ENCODE assay signal across 19 cellular contexts in genomic region chr2:119721904-119722303, GRCh38.
"Had no signal": no experiment of that assay in that cellular context is flagged by ENCODE, and none has a peak within 500 bp of the region (broad histone marks: within the 10 kb centered on the region; RNA-seq: fewer than 3 reads in every experiment).

No MANE protein-coding gene starts in this region.

- H3K9me3 Mint-ChIP-seq: activated CD8-positive, alpha-beta T cell treated with anti-CD3 and anti-CD28 coated beads for 36 hours; activated naive CD4-positive, alpha-beta T cell treated with anti-CD3 and anti-CD28 coated beads, Interleukin-2, amount 10 ng/mL, durations not matched to agents 7 days and 5 days; activated naive CD8-positive, alpha-beta T cell treated with anti-CD3 and anti-CD28 coated beads for 36 hours; activated T-cell treated with anti-CD3 and anti-CD28 coated beads, Interleukin-2, amount 50 U/mL, for 72 hours; activated T-helper 2 cell treated with anti-CD3 and anti-CD28 coated beads, Interferon-gamma antibody, Interleukin-2, Interleukin-4, amounts not matched to agents 10 μg/mL and 5 μg/mL and 100 μg/mL, durations not matched to agents 14 hours and 24 hours and 36 hours; IgD-negative memory B cell had no signal

- H3K27ac ChIP-seq: VCaP had no signal

- ATAC-seq: activated CD4-positive, alpha-beta T cell treated with anti-CD3 and anti-CD28 coated beads for 36 hours; activated CD8-positive, alpha-beta T cell treated with anti-CD3 and anti-CD28 coated beads for 36 hours; activated T-cell treated with anti-CD3 and anti-CD28 coated beads, Interleukin-2, amount 50 U/mL, for 72 hours had no signal

- H3K4me1 Mint-ChIP-seq: activated naive CD4-positive, alpha-beta T cell treated with anti-CD3 and anti-CD28 coated beads, Interleukin-2, amount 10 ng/mL, durations not matched to agents 7 days and 5 days; IgD-negative memory B cell had no signal

- H3K4me3 Mint-ChIP-seq: activated CD4-positive, alpha-beta T cell treated with anti-CD3 and anti-CD28 coated beads for 36 hours; activated CD8-positive, alpha-beta T cell treated with anti-CD3 and anti-CD28 coated beads for 36 hours; activated naive CD4-positive, alpha-beta T cell treated with anti-CD3 and anti-CD28 coated beads, Interleukin-2, amount 10 ng/mL, durations not matched to agents 7 days and 5 days; activated naive CD8-positive, alpha-beta T cell treated with anti-CD3 and anti-CD28 coated beads for 36 hours; activated T-cell treated with anti-CD3 and anti-CD28 coated beads, Interleukin-2, amount 50 U/mL, for 72 hours; IgD-negative memory B cell had no signal

- H3K36me3 Mint-ChIP-seq: activated naive CD4-positive, alpha-beta T cell treated with anti-CD3 and anti-CD28 coated beads, Interleukin-2, amount 10 ng/mL, durations not matched to agents 7 days and 5 days; activated naive CD8-positive, alpha-beta T cell treated with anti-CD3 and anti-CD28 coated beads for 36 hours had no signal

- H3K27ac Mint-ChIP-seq: activated CD4-positive, alpha-beta T cell treated with anti-CD3 and anti-CD28 coated beads for 36 hours; activated CD8-positive, alpha-beta T cell treated with anti-CD3 and anti-CD28 coated beads for 36 hours; activated naive CD4-positive, alpha-beta T cell treated with anti-CD3 and anti-CD28 coated beads, Interleukin-2, amount 10 ng/mL, durations not matched to agents 7 days and 5 days; activated naive CD8-positive, alpha-beta T cell treated with anti-CD3 and anti-CD28 coated beads for 36 hours; activated T-cell treated with anti-CD3 and anti-CD28 coated beads, Interleukin-2, amount 50 U/mL, for 72 hours; activated T-helper 2 cell treated with anti-CD3 and anti-CD28 coated beads, Interferon-gamma antibody, Interleukin-2, Interleukin-4, amounts not matched to agents 10 μg/mL and 5 μg/mL and 100 μg/mL, durations not matched to agents 14 hours and 24 hours and 36 hours; IgD-negative memory B cell had no signal

- DNase-seq: activated CD4-positive, alpha-beta T cell treated with anti-CD3 and anti-CD28 coated beads for 36 hours; activated CD8-positive, alpha-beta memory T cell treated with anti-CD3 and anti-CD28 coated beads, Interleukin-2, amount 50 U/mL, for 4 hours; activated CD8-positive, alpha-beta T cell treated with anti-CD3 and anti-CD28 coated beads for 36 hours; activated gamma-delta T cell treated with Interleukin-2 at 50 U/mL for 16 hours; activated naive CD4-positive, alpha-beta T cell treated with anti-CD3 and anti-CD28 coated beads, Interleukin-2, amount 10 ng/mL, durations not matched to agents 7 days and 5 days; activated naive CD8-positive, alpha-beta T cell treated with anti-CD3 and anti-CD28 coated beads for 36 hours; activated T-cell treated with anti-CD3 and anti-CD28 coated beads, Interleukin-2, amount 50 U/mL, for 72 hours; caudate nucleus; KG1; NCI-H1092; NCI-H1436; NCI-H187; NCI-H2081; NCI-H446 treated with DMSO at 0.1 percent for 48 hours; SIG-M5; T-helper 2 cell had no signal

- H3K27me3 Mint-ChIP-seq: activated CD4-positive, alpha-beta T cell treated with anti-CD3 and anti-CD28 coated beads for 36 hours; activated CD8-positive, alpha-beta T cell treated with anti-CD3 and anti-CD28 coated beads for 36 hours; activated naive CD4-positive, alpha-beta T cell treated with anti-CD3 and anti-CD28 coated beads, Interleukin-2, amount 10 ng/mL, durations not matched to agents 7 days and 5 days; activated naive CD8-positive, alpha-beta T cell treated with anti-CD3 and anti-CD28 coated beads for 36 hours; IgD-negative memory B cell had no signal
